ENCODE assay signal across 25 cellular contexts in genomic region chr13:60417734-60418133, GRCh38. TPM values are rescaled to one million over a fixed set of nuclear protein-coding genes. Genes with fewer than 3 reads are reported as not detected.
DNase-seq lines count a peak whose midpoint lies in the region; ATAC-seq and TF ChIP-seq lines count a peak whose summit lies in the region.
"Had no signal": no experiment of that assay in that cellular context is flagged by ENCODE, and none has a peak within 500 bp of the region (broad histone marks: within the 10 kb centered on the region; RNA-seq: fewer than 3 reads in every experiment).

No MANE protein-coding gene starts in this region.

- intact Hi-C loops in CD14-positive monocyte (cut with micrococcal nuclease): no loop called here
- intact Hi-C loops in testis (cut with DNase I; ENCODE audit: low total_unique reads): no loop called here

- peaks cover 0 to 15% (median 6%) of the 10 kb centered on the region in 7 donors for H3K9me3 Mint-ChIP-seq in CD14-positive monocyte
- H3K9me3 Mint-ChIP-seq: HFFc6 had no signal

- peaks cover 2% of the 10 kb centered on the region for H3K4me1 Mint-ChIP-seq in CD14-positive monocyte

- H3K4me3 Mint-ChIP-seq in CD14-positive monocyte: no peak overlapping the region
- H3K4me3 Mint-ChIP-seq: endodermal cell, HFFc6 had no signal

- TF ChIP-seq POLR2A in testis (IDR thresholded peaks at IDR 0.05): no peak

- no peaks in the 10 kb centered on the region for H3K9me3 ChIP-seq in testis
- H3K9me3 ChIP-seq: esophagus squamous epithelium, gastrocnemius medialis had no signal

- peaks cover 5% of the 10 kb centered on the region in 2 donors for H3K36me3 Mint-ChIP-seq in CD14-positive monocyte

- no peak overlapping the region for H3K27ac Mint-ChIP-seq in CD14-positive monocyte
- H3K27ac Mint-ChIP-seq: endodermal cell, HFFc6 had no signal

- H3K27me3 ChIP-seq in testis: no peaks in the 10 kb centered on the region
- H3K27me3 ChIP-seq: esophagus squamous epithelium, gastrocnemius medialis, sigmoid colon had no signal

- no peak for DNase-seq in CD14-positive monocyte (ENCODE audit: low spot score)
- no peak for DNase-seq in testis
- no peak for DNase-seq in NCI-H187 (lab: John Stamatoyannopoulos, UW)
- DNase-seq: activated CD4-positive, alpha-beta T cell treated with anti-CD3 and anti-CD28 coated beads for 1 hour; activated effector memory CD4-positive, alpha-beta T cell treated with anti-CD3 and anti-CD28 coated beads, Interleukin-2, amount 50 U/mL, for 16 hours; C1 segment of cervical spinal cord; Calu3; endodermal cell; esophagus squamous epithelium; gastrocnemius medialis; HFFc6; hypothalamus; left ventricle myocardium inferior; midbrain; NCI-H1694 treated with DMSO at 0.1 percent for 48 hours; NCI-H345; Right ventricle myocardium superior; sigmoid colon; stimulated activated CD8-positive, alpha-beta memory T cell treated with anti-CD3 and anti-CD28 coated beads, Interleukin-4, amount 100 ng/mL, for 48 hours had no signal

- H3K27me3 Mint-ChIP-seq in CD14-positive monocyte (ENCODE audit: low read depth in 3 of 3): no peaks in the 10 kb centered on the region

- H3K4me1 ChIP-seq in testis: no peaks in the 10 kb centered on the region

- no peak overlapping the region for H3K4me3 ChIP-seq in testis
- H3K4me3 ChIP-seq: coronary artery, esophagus squamous epithelium, gastrocnemius medialis, left ventricle myocardium inferior, sigmoid colon had no signal

- ATAC-seq in GM18502 (IDR thresholded peaks at IDR 0.05; ENCODE audit: poor library complexity, unreplicated experiment) (peak; percentile 81), GM18870 (IDR thresholded peaks at IDR 0.05; ENCODE audit: unreplicated experiment) (peak; percentile 58), HG02870 (IDR thresholded peaks at IDR 0.05; ENCODE audit: unreplicated experiment) (peak; percentile 58), HG03565 (IDR thresholded peaks at IDR 0.05; ENCODE audit: unreplicated experiment) (peak; percentile 63), GM18873 (IDR thresholded peaks at IDR 0.05; ENCODE audit: low FRiP score, unreplicated experiment) (no peak)
- ATAC-seq: gastrocnemius medialis had no signal

- WGBS in testis, 2 donors: 96 to 100% methylated on average over 2 of the region's 2 CpGs

- TF ChIP-seq CTCF in CD14-positive monocyte (IDR thresholded peaks at IDR 0.05) (no peak), testis (IDR thresholded peaks at IDR 0.05) (no peak)

- no peaks in the 10 kb centered on the region for H3K36me3 ChIP-seq in testis (ENCODE audit: low read depth, missing control alignments)
- H3K36me3 ChIP-seq: esophagus squamous epithelium, gastrocnemius medialis, left ventricle myocardium inferior, sigmoid colon had no signal

- no peak overlapping the region for H3K27ac ChIP-seq in testis
- H3K27ac ChIP-seq: coronary artery, esophagus squamous epithelium, gastrocnemius medialis, left ventricle myocardium inferior, sigmoid colon had no signal

RNA-seq across cellular contexts. Expression of gene TDRD3, which starts 20.7 kb away (rescaled TPM):
- polyA plus RNA-seq in CD14-positive monocyte (1 to 10 TPM; 2.7 to 4.8 TPM), testis (ENCODE audit: insufficient read depth, low read depth, low replicate concordance) (21.8 TPM)
- total RNA-seq in testis: 10 to 100 TPM; 28.8 to 30.4 TPM
